ENCODE assay signal across 1 cellular context in the genomic region with DNA sequence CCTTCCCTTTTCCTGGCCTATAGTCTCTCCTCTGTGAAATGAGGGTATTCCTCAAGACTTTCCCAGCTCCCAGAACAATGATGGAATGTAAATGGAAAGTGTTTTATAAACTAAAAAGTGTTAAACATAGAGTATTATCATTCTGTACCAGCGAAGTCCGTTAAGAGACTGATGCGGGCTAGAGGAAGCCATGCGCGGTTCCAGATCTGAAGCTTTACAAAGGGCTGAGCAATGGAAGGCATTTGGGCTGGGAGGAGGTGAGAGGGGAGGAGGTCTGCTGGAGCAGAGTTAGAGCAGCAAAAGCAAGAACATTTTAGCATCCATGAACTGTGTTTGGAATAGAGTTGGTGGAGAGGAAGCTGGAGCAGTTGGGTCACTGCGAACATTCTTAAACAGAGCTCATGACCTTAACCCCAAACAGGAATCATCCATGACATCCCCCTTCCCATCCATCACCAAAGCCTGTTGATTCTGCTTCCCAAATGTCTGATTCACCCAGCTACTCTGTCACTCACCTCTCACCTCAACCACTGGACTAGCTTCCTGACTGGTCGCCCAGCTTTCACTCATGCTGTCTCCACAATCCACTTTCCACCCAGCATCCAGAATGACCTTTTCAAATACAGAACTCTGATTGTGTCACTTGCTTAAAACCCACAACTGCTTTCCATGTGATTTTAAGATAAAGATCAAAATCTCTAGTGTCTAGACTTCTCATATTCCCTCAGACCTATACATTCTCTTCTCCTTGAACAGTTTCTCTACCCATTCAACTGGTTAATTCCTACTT.
TF ChIP-seq lines count a peak whose summit lies in the region.

No MANE protein-coding gene starts in this region.

TF ChIP-seq in HepG2, 621 proteins besides CTCF, POLR2A, EP300 and RAD21 (continued from another document):
- TF ChIP-seq SRSF1 (optimal IDR thresholded peaks at IDR 0.05; ENCODE audit: low read depth, low read length) (no peak), KDM5B (CRISPR knock-in tag; IDR thresholded peaks at IDR 0.05; ENCODE audit: borderline replicate concordance) (no peak), ASH2L (IDR thresholded peaks at IDR 0.05; ENCODE audit: insufficient read length, low read depth, low read length) (no peak), ZNF441 (CRISPR knock-in tag; IDR thresholded peaks at IDR 0.05; ENCODE audit: borderline replicate concordance) (no peak)
